Comparison of ENCODE assay signal across 8 cellular contexts in the genomic region with DNA sequence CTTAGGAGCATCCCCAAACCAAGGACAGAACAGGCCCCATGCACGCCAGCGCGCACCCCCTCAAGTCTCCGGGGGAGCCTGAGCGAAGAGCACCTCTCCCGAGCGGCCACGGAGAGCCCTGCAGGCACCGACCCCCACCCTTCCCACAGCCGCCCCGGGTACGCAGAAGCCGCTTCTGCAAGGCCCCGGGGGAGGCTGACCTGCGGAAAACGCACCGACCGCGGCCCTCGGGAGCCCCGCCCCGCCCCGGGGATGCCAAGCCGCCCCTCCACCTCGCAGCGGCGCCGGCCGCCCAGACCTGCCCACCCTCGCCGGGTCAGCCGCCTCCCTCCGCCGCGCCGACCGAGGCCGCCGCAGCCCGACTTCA. TPM values are rescaled to one million over a fixed set of nuclear protein-coding genes. Genes with fewer than 3 reads are reported as not detected.
DNase-seq lines count a peak whose midpoint lies in the region; ATAC-seq and TF ChIP-seq lines count a peak whose summit lies in the region.

No MANE protein-coding gene starts in this region.

- no peaks in the 10 kb centered on the region for H3K9me3 Mint-ChIP-seq in activated T-cell treated with anti-CD3 and anti-CD28 coated beads, Interleukin-2, amount 50 U/mL, for 72 hours

- intact Hi-C loops in breast epithelium (cut with DNase I; ENCODE audit: low total_unique reads), result no loop called here

- no peak for TF ChIP-seq CTCF in breast epithelium (IDR thresholded peaks at IDR 0.05)

- H3K27me3 Mint-ChIP-seq in activated T-cell treated with anti-CD3 and anti-CD28 coated beads, Interleukin-2, amount 50 U/mL, for 72 hours (ENCODE audit: low read depth), result no peaks in the 10 kb centered on the region

- peak overlapping the region; percentile 76 to 90 (median 83) for H3K4me3 ChIP-seq in breast epithelium
- peak overlapping the region; percentile 89 to 94 for H3K4me3 ChIP-seq in mucosa of rectum (ENCODE audit: low read length in 2 of 2)

- H3K9me3 ChIP-seq in breast epithelium (no peaks in the 10 kb centered on the region), mucosa of rectum (ENCODE audit: control insufficient read depth in 2 of 2, low read length in 2 of 2) (no peaks in the 10 kb centered on the region)

- H3K36me3 Mint-ChIP-seq in activated T-cell treated with anti-CD3 and anti-CD28 coated beads, Interleukin-2, amount 50 U/mL, for 72 hours (ENCODE audit: insufficient read depth in 2 of 2), result peaks cover 0 to 2% of the 10 kb centered on the region in 2 donors

- no peak for TF ChIP-seq POLR2A in breast epithelium (IDR thresholded peaks at IDR 0.05)

- DNase-seq in activated T-cell treated with anti-CD3 and anti-CD28 coated beads, Interleukin-2, amount 50 U/mL, for 72 hours, result no peak
- no peak for DNase-seq in activated T-cell treated with anti-CD3 and anti-CD28 coated beads, Interleukin-2, amount 50 U/mL, for 48 hours
- peak; percentile 24 for DNase-seq in HuH-7 (ENCODE audit: low spot score)
- no peak for DNase-seq in breast epithelium (ENCODE audit: low spot score in 2 of 2)
- DNase-seq in AML-193 (lab: John Stamatoyannopoulos, UW), result no peak
- no peak for DNase-seq in cerebellar nuclear complex (lab: John Stamatoyannopoulos, UW)
- DNase-seq in superior temporal gyrus (ENCODE audit: extremely low spot score), result no peak

- H3K4me1 Mint-ChIP-seq in activated T-cell treated with anti-CD3 and anti-CD28 coated beads, Interleukin-2, amount 50 U/mL, for 72 hours (ENCODE audit: low read depth), result peaks cover 60% of the 10 kb centered on the region

- no peaks in the 10 kb centered on the region for H3K27me3 ChIP-seq in breast epithelium
- H3K27me3 ChIP-seq in mucosa of rectum (ENCODE audit: control insufficient read depth in 2 of 2, insufficient read depth in 2 of 2, low read length in 2 of 2), result no peaks in the 10 kb centered on the region

- H3K4me1 ChIP-seq in breast epithelium, result peaks cover 0 to 7% of the 10 kb centered on the region in 2 donors
- H3K4me1 ChIP-seq in mucosa of rectum (ENCODE audit: control insufficient read depth in 2 of 2, insufficient read depth in 2 of 2, low read length in 2 of 2), result peaks cover 7 to 9% of the 10 kb centered on the region in 2 donors

- H3K27ac ChIP-seq in breast epithelium, result peak overlapping the region; percentile 85 to 92
- H3K27ac ChIP-seq in mucosa of rectum (ENCODE audit: low read depth in 2 of 2, low read length in 2 of 2), result peak overlapping the region; percentile 69 to 92

- peak in 1 of 2 donors; percentile 49 for ATAC-seq in activated T-cell treated with anti-CD3 and anti-CD28 coated beads, Interleukin-2, amount 50 U/mL, for 72 hours (replicated peaks in 1 of 2)

- peak overlapping the region; percentile 93 to 95 for H3K4me3 Mint-ChIP-seq in activated T-cell treated with anti-CD3 and anti-CD28 coated beads, Interleukin-2, amount 50 U/mL, for 72 hours

- peak overlapping the region; percentile 76 to 79 for H3K9ac ChIP-seq in mucosa of rectum (ENCODE audit: low read depth in 1 of 2, low read length in 2 of 2)

- H3K36me3 ChIP-seq in breast epithelium, result no peaks in the 10 kb centered on the region
- H3K36me3 ChIP-seq in mucosa of rectum (ENCODE audit: control insufficient read depth in 2 of 2, insufficient read depth in 2 of 2, low read length in 2 of 2), result no peaks in the 10 kb centered on the region

- peak overlapping the region; percentile 79 for H3K27ac Mint-ChIP-seq in activated T-cell treated with anti-CD3 and anti-CD28 coated beads, Interleukin-2, amount 50 U/mL, for 72 hours

RNA-seq across cellular contexts. Expression of gene CAPRIN2, which starts 0.4 kb away (rescaled TPM):
- total RNA-seq in activated T-cell treated with anti-CD3 and anti-CD28 coated beads, Interleukin-2, amount 50 U/mL, for 72 hours, result 10 to 100 TPM; 22.8 to 24.6 TPM
- total RNA-seq in breast epithelium, result 10 to 100 TPM; 21.8 to 37.9 (median 29.8) TPM

RNA-seq across cellular contexts. Expression of gene IPO8, which starts 58.7 kb away (rescaled TPM):
- total RNA-seq in activated T-cell treated with anti-CD3 and anti-CD28 coated beads, Interleukin-2, amount 50 U/mL, for 72 hours, result 10 to 100 TPM; 39.2 to 46.4 TPM
- total RNA-seq in breast epithelium, result 10 to 100 TPM; 26.7 to 47.4 (median 43.3) TPM
